1 cellular context compared by ENCODE assay signal in the genomic region with DNA sequence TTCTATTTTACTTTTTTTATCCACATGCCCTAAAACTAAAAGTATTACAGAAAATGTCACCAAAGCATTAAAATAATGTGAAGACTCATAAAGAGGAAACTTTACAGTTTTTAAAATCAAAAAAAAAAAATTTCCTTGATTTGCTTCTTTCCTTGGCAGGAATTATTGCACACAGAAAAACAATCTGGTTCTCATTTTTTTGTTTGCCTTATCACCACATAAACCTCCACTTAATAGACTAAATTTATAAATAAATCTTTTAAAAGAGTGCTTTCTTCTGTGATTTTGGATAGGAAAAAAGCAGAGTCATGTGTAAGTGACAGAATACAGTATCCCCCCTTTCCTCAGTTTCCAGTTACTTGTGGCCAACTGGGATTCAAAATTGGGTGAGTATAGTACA.
TF ChIP-seq lines count a peak whose summit lies in the region.

No MANE protein-coding gene starts in this region.

TF ChIP-seq in SK-N-SH treated with all-trans-retinoic acid at 6 μM for 48 hours, 23 proteins besides CTCF, POLR2A, EP300 and RAD21 (continued from another document):
- TF ChIP-seq OSR1 (CRISPR knock-in tag; IDR thresholded peaks at IDR 0.05) (no peak), ARNTL (CRISPR knock-in tag; IDR thresholded peaks at IDR 0.05; ENCODE audit: borderline replicate concordance, low read depth) (no peak), ESRRG (CRISPR knock-in tag; IDR thresholded peaks at IDR 0.05) (no peak), CSDC2 (CRISPR knock-in tag; IDR thresholded peaks at IDR 0.05) (no peak)
- TF ChIP-seq, protein P1, sequence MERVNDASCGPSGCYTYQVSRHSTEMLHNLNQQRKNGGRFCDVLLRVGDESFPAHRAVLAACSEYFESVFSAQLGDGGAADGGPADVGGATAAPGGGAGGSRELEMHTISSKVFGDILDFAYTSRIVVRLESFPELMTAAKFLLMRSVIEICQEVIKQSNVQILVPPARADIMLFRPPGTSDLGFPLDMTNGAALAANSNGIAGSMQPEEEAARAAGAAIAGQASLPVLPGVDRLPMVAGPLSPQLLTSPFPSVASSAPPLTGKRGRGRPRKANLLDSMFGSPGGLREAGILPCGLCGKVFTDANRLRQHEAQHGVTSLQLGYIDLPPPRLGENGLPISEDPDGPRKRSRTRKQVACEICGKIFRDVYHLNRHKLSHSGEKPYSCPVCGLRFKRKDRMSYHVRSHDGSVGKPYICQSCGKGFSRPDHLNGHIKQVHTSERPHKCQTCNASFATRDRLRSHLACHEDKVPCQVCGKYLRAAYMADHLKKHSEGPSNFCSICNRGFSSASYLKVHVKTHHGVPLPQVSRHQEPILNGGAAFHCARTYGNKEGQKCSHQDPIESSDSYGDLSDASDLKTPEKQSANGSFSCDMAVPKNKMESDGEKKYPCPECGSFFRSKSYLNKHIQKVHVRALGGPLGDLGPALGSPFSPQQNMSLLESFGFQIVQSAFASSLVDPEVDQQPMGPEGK (CRISPR knock-in tag; IDR thresholded peaks at IDR 0.05; ENCODE audit: borderline replicate concordance): no peak
